ENCODE assay signal across 15 cellular contexts in genomic region chr16:70579648-70580630, GRCh38. TPM values are rescaled to one million over a fixed set of nuclear protein-coding genes. Genes with fewer than 3 reads are reported as not detected.
DNase-seq lines count a peak whose midpoint lies in the region; ATAC-seq, FAIRE-seq and TF ChIP-seq lines count a peak whose summit lies in the region.
"Had no signal": no experiment of that assay in that cellular context is flagged by ENCODE, and none has a peak within 500 bp of the region (broad histone marks: within the 10 kb centered on the region; RNA-seq: fewer than 3 reads in every experiment).

No MANE protein-coding gene starts in this region.

- peaks cover under 1% of the 10 kb centered on the region for H3K36me3 Mint-ChIP-seq in activated T-helper 17 cell treated with anti-CD3 and anti-CD28 coated beads, Interleukin-2, amount 50 U/mL, for 72 hours (ENCODE audit: low read depth)
- H3K36me3 Mint-ChIP-seq: memory B cell had no signal

- H3K36me3 ChIP-seq in left ventricle myocardium inferior (peaks cover 4% of the 10 kb centered on the region), pancreas (no peaks in the 10 kb centered on the region), aorta (ENCODE audit: control insufficient read depth in 1 of 2, insufficient read depth in 2 of 2, low read length in 1 of 2) (no peaks in the 10 kb centered on the region)
- H3K36me3 ChIP-seq: right lobe of liver had no signal

- no peaks in the 10 kb centered on the region for H3K27me3 Mint-ChIP-seq in activated T-helper 17 cell treated with anti-CD3 and anti-CD28 coated beads, Interleukin-2, amount 50 U/mL, for 72 hours

- no peaks in the 10 kb centered on the region for H3K9me3 Mint-ChIP-seq in activated T-helper 17 cell treated with anti-CD3 and anti-CD28 coated beads, Interleukin-2, amount 50 U/mL, for 72 hours
- H3K9me3 Mint-ChIP-seq: activated naive CD8-positive, alpha-beta T cell treated with anti-CD3 and anti-CD28 coated beads, Interleukin-2, amount 10 ng/mL, durations not matched to agents 7 days and 5 days; memory B cell had no signal

- peaks cover 6% of the 10 kb centered on the region for H3K4me1 Mint-ChIP-seq in activated T-helper 17 cell treated with anti-CD3 and anti-CD28 coated beads, Interleukin-2, amount 50 U/mL, for 72 hours

- no peak overlapping the region for H3K4me3 Mint-ChIP-seq in activated T-helper 17 cell treated with anti-CD3 and anti-CD28 coated beads, Interleukin-2, amount 50 U/mL, for 72 hours
- H3K4me3 Mint-ChIP-seq: activated naive CD8-positive, alpha-beta T cell treated with anti-CD3 and anti-CD28 coated beads, Interleukin-2, amount 10 ng/mL, durations not matched to agents 7 days and 5 days; memory B cell had no signal

- no peak for TF ChIP-seq CTCF in left ventricle myocardium inferior (IDR thresholded peaks at IDR 0.05; ENCODE audit: borderline replicate concordance)
- TF ChIP-seq CTCF in pancreas (IDR thresholded peaks at IDR 0.05) = no peak

- intact Hi-C loops in Right ventricle myocardium superior (cut with DNase I) = no loop called here
- intact Hi-C loops in cardiac septum (cut with DNase I) = no loop called here
- intact Hi-C loops in left ventricle myocardium inferior (cut with micrococcal nuclease) = no loop called here
- intact Hi-C loops in pancreas (cut with DNase I) = no loop called here
- intact Hi-C loops in aorta (cut with DNase I) = loop anchor here (5.0 to 10.0 kb wide), 3 partner anchors 52 to 175 kb away; no protein-coding TSS in a partner anchor

- no peaks in the 10 kb centered on the region for H3K9me3 ChIP-seq in left ventricle myocardium inferior (replicated peaks)
- no peaks in the 10 kb centered on the region for H3K9me3 ChIP-seq in pancreas
- no peaks in the 10 kb centered on the region for H3K9me3 ChIP-seq in aorta (ENCODE audit: control insufficient read depth, low read length)
- H3K9me3 ChIP-seq: right lobe of liver had no signal

- H3K4me3 ChIP-seq in left ventricle myocardium inferior (peak overlapping the region; percentile 49), pancreas (no peak overlapping the region), aorta (ENCODE audit: low read length in 2 of 2) (peak overlapping the region in 1 of 2 donors; percentile 20)
- H3K4me3 ChIP-seq: right lobe of liver had no signal

- H3K4me1 ChIP-seq in left ventricle myocardium inferior = peaks cover 42% of the 10 kb centered on the region
- no peaks in the 10 kb centered on the region for H3K4me1 ChIP-seq in pancreas
- H3K4me1 ChIP-seq in aorta (ENCODE audit: control insufficient read depth in 1 of 2, insufficient read depth in 2 of 2, low read length in 2 of 2) = peaks cover 0 to 5% of the 10 kb centered on the region in 2 donors

- DNase-seq in Right ventricle myocardium superior (peak; percentile 77), cardiac septum (ENCODE audit: low spot score) (no peak), left ventricle myocardium inferior (peak; percentile 64), pancreas (peak in 1 of 6 donors; percentile 58), aorta (peak; percentile 75 to 87), substantia nigra (lab: John Stamatoyannopoulos, UW) (no peak), D341Med (ENCODE audit: low spot score) (no peak)
- DNase-seq: activated naive CD8-positive, alpha-beta T cell treated with anti-CD3 and anti-CD28 coated beads, Interleukin-2, amount 10 ng/mL, durations not matched to agents 7 days and 5 days; DMS79 treated with DMSO at 0.1 percent for 48 hours; NCI-H2227 treated with DMSO at 0.1 percent for 48 hours; right lobe of liver had no signal

- no peak for FAIRE-seq in pancreas (lab: Jason Lieb, UNC)
- FAIRE-seq: GM12892, TTC549 had no signal

- H3K27me3 ChIP-seq in left ventricle myocardium inferior (ENCODE audit: low read depth) (no peaks in the 10 kb centered on the region), pancreas (no peaks in the 10 kb centered on the region), aorta (ENCODE audit: control insufficient read depth in 1 of 2, insufficient read depth in 2 of 2, low read length in 1 of 2) (no peaks in the 10 kb centered on the region)
- H3K27me3 ChIP-seq: right lobe of liver had no signal

- peak; percentile 55 for ATAC-seq in Right ventricle myocardium superior (ENCODE audit: poor library complexity)
- ATAC-seq in pancreas = peak in 3 of 4 donors; percentile 48 to 60 (median 57)
- peak; percentile 77 for ATAC-seq in aorta (ENCODE audit: low FRiP score)
- no peak for ATAC-seq in activated T-helper 17 cell treated with anti-CD3 and anti-CD28 coated beads, Interleukin-2, amount 50 U/mL, for 72 hours (replicated peaks)

- 57 to 62% methylated on average over 20 to 21 of the region's 21 CpGs for WGBS in pancreas, 2 donors
- whole genome bisulfite sequencing in aorta, 2 donors = 31 to 33% methylated on average over 21 of the region's 21 CpGs

- no peak overlapping the region for H3K27ac Mint-ChIP-seq in activated T-helper 17 cell treated with anti-CD3 and anti-CD28 coated beads, Interleukin-2, amount 50 U/mL, for 72 hours
- H3K27ac Mint-ChIP-seq: activated naive CD8-positive, alpha-beta T cell treated with anti-CD3 and anti-CD28 coated beads, Interleukin-2, amount 10 ng/mL, durations not matched to agents 7 days and 5 days; memory B cell had no signal

- H3K27ac ChIP-seq in left ventricle myocardium inferior (replicated peaks) (peak overlapping the region; percentile 54), pancreas (no peak overlapping the region), aorta (ENCODE audit: low read depth in 1 of 2, low read length in 2 of 2) (peak overlapping the region in 1 of 2 donors; percentile 8), substantia nigra (ENCODE audit: low read depth, low read length, poor library complexity, severe bottlenecking) (no peak overlapping the region)
- H3K27ac ChIP-seq: right lobe of liver had no signal

RNA-seq across cellular contexts. Expression of gene SF3B3, which starts 56.3 kb away (rescaled TPM):
- total RNA-seq in Right ventricle myocardium superior (129 TPM), cardiac septum (159 TPM), left ventricle myocardium inferior (129 TPM), pancreas (100 to 1,000 TPM in 3 of 6 donors, 10 to 100 TPM in 3; 66.3 to 131 (median 103) TPM), aorta (100 to 1,000 TPM; 137 to 175 TPM)
- polyA plus RNA-seq in pancreas (10 to 100 TPM; 43.9 to 68.3 TPM), aorta (10 to 100 TPM; 15.3 to 55.2 TPM)
- total RNA-seq in activated T-helper 17 cell treated with anti-CD3 and anti-CD28 coated beads, Interleukin-2, amount 50 U/mL, for 72 hours = 100 to 1,000 TPM; 343 to 576 TPM

RNA-seq across cellular contexts. Expression of gene COG4, which starts 56.6 kb away (rescaled TPM):
- total RNA-seq in Right ventricle myocardium superior (49.1 TPM), cardiac septum (36.3 TPM), left ventricle myocardium inferior (43.7 TPM), pancreas (10 to 100 TPM; 12.3 to 36.2 (median 16.6) TPM), aorta (10 to 100 TPM; 35.7 to 44.6 TPM)
- polyA plus RNA-seq in pancreas (10 to 100 TPM; 46.3 to 56.4 TPM), aorta (10 to 100 TPM; 18.2 to 96.2 TPM)
- total RNA-seq in activated T-helper 17 cell treated with anti-CD3 and anti-CD28 coated beads, Interleukin-2, amount 50 U/mL, for 72 hours = 10 to 100 TPM; 31.2 to 31.5 TPM

Comparison
In these comparisons a context has a peak if more than half of its experiments do, and no peak if none do; other contexts are left out.
1. DNase-seq: peak in Right ventricle myocardium superior (single experiment), left ventricle myocardium inferior (single experiment) and aorta (2 of 2); none in cardiac septum (single experiment), substantia nigra (0 of 49) and D341Med (single experiment).
2. intact Hi-C loops: an anchor here in aorta (5.0 to 10.0 kb wide); none called in Right ventricle myocardium superior, cardiac septum, left ventricle myocardium inferior and pancreas.